Comparison of ENCODE assay signal across 15 cellular contexts in the genomic region with DNA sequence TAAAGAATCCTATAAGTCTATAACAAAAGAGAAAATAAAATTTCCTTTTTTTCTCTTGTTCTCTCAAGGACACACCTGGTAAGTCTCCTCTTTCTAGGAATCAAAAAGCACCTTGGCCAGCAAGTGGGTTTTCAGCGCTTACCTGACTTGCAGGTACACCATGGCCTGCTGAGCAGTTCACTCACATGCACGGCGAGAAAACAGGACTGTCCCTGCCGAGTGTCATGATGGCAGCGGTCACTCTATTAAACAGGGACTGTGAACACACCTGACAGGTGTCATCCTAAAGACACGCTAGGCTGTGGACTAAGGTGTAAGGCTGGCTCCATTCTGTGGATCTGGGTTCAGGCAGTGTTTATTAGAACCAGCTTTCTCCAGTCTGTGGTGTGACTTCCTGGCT.
DNase-seq lines count a peak whose midpoint lies in the region; ATAC-seq and TF ChIP-seq lines count a peak whose summit lies in the region.
"Had no signal": no experiment of that assay in that cellular context is flagged by ENCODE, and none has a peak within 500 bp of the region (broad histone marks: within the 10 kb centered on the region; RNA-seq: fewer than 3 reads in every experiment).

No MANE protein-coding gene starts in this region.

- H3K27me3 Mint-ChIP-seq in stimulated activated memory B cell treated with anti-CD40 and anti-IgM and Interleukin-4, amounts not matched to agents 10 μg/mL and 1 μg/mL and 100 μg/mL, for 72 hours, result no peaks in the 10 kb centered on the region
- no peaks in the 10 kb centered on the region for H3K27me3 Mint-ChIP-seq in activated CD4-positive, alpha-beta T cell treated with anti-CD3 and anti-CD28 coated beads, Interleukin-2, amount 10 ng/mL, durations not matched to agents 24 days and 14 days

- no peak for TF ChIP-seq CTCF in dorsolateral prefrontal cortex (IDR thresholded peaks at IDR 0.05 in 54 of 56, conservative IDR thresholded peaks at IDR 0.05 in 2 of 56; ENCODE audit: low read depth in 1 of 56, partially characterized antibody in 56 of 56)

- no peak overlapping the region for H3K27ac ChIP-seq in dorsolateral prefrontal cortex
- H3K27ac ChIP-seq: BLaER1, GM23248 had no signal

- H3K4me1 Mint-ChIP-seq in stimulated activated memory B cell treated with anti-CD40 and anti-IgM and Interleukin-4, amounts not matched to agents 10 μg/mL and 1 μg/mL and 100 μg/mL, for 72 hours, result no peaks in the 10 kb centered on the region
- no peaks in the 10 kb centered on the region for H3K4me1 Mint-ChIP-seq in activated CD4-positive, alpha-beta T cell treated with anti-CD3 and anti-CD28 coated beads, Interleukin-2, amount 10 ng/mL, durations not matched to agents 24 days and 14 days
- H3K4me1 Mint-ChIP-seq: CD8-positive, alpha-beta memory T cell had no signal

- peaks cover 0 to 7% (median 0%) of the 10 kb centered on the region in 45 donors for H3K27me3 ChIP-seq in dorsolateral prefrontal cortex

- no peak overlapping the region for H3K4me3 ChIP-seq in dorsolateral prefrontal cortex
- H3K4me3 ChIP-seq: BLaER1, GM23248 had no signal

- peaks cover 5% of the 10 kb centered on the region for H3K9me3 Mint-ChIP-seq in stimulated activated memory B cell treated with anti-CD40 and anti-IgM and Interleukin-4, amounts not matched to agents 10 μg/mL and 1 μg/mL and 100 μg/mL, for 72 hours
- no peaks in the 10 kb centered on the region for H3K9me3 Mint-ChIP-seq in activated CD4-positive, alpha-beta T cell treated with anti-CD3 and anti-CD28 coated beads, Interleukin-2, amount 10 ng/mL, durations not matched to agents 24 days and 14 days

- no peak overlapping the region for H3K4me3 Mint-ChIP-seq in stimulated activated memory B cell treated with anti-CD40 and anti-IgM and Interleukin-4, amounts not matched to agents 10 μg/mL and 1 μg/mL and 100 μg/mL, for 72 hours
- no peak overlapping the region for H3K4me3 Mint-ChIP-seq in activated CD4-positive, alpha-beta T cell treated with anti-CD3 and anti-CD28 coated beads, Interleukin-2, amount 10 ng/mL, durations not matched to agents 24 days and 14 days
- H3K4me3 Mint-ChIP-seq: CD8-positive, alpha-beta memory T cell had no signal

- ATAC-seq in sciatic nerve (no peak), GM19023 (IDR thresholded peaks at IDR 0.05; ENCODE audit: unreplicated experiment) (no peak)
- ATAC-seq in stimulated activated memory B cell treated with anti-CD40 and anti-IgM and Interleukin-4, amounts not matched to agents 10 μg/mL and 1 μg/mL and 100 μg/mL, for 72 hours, result no peak

- intact Hi-C loops in dorsolateral prefrontal cortex (cut with DNase I) (no loop called here), sciatic nerve (cut with DNase I) (no loop called here)
- intact Hi-C loops in activated CD4-positive, alpha-beta T cell treated with anti-CD3 and anti-CD28 coated beads, Interleukin-2, amount 10 ng/mL, durations not matched to agents 24 days and 14 days (cut with micrococcal nuclease), result no loop called here

- DNase-seq in activated CD8-positive, alpha-beta memory T cell treated with anti-CD3 and anti-CD28 coated beads, Interleukin-2, amount 50 U/mL, for 48 hours, result peak; percentile 10
- no peak for DNase-seq in activated CD8-positive, alpha-beta memory T cell treated with anti-CD3 and anti-CD28 coated beads for 24 hours
- DNase-seq in dorsolateral prefrontal cortex (peak in 6 of 10 donors; percentile 0 to 32 (median 15)), sciatic nerve (ENCODE audit: low spot score) (peak; percentile 28)
- DNase-seq in activated CD4-positive, alpha-beta T cell treated with anti-CD3 and anti-CD28 coated beads, Interleukin-2, amount 10 ng/mL, durations not matched to agents 24 days and 14 days, result no peak
- DNase-seq: 8988T; AML-193; CD8-positive, alpha-beta memory T cell; DND-41; GF-D8; GM23248; IMR-90 had no signal

- no peak overlapping the region for H3K27ac Mint-ChIP-seq in stimulated activated memory B cell treated with anti-CD40 and anti-IgM and Interleukin-4, amounts not matched to agents 10 μg/mL and 1 μg/mL and 100 μg/mL, for 72 hours
- no peak overlapping the region for H3K27ac Mint-ChIP-seq in activated CD4-positive, alpha-beta T cell treated with anti-CD3 and anti-CD28 coated beads, Interleukin-2, amount 10 ng/mL, durations not matched to agents 24 days and 14 days
- H3K27ac Mint-ChIP-seq: CD8-positive, alpha-beta memory T cell had no signal

- no peaks in the 10 kb centered on the region for H3K36me3 Mint-ChIP-seq in stimulated activated memory B cell treated with anti-CD40 and anti-IgM and Interleukin-4, amounts not matched to agents 10 μg/mL and 1 μg/mL and 100 μg/mL, for 72 hours
- no peaks in the 10 kb centered on the region for H3K36me3 Mint-ChIP-seq in activated CD4-positive, alpha-beta T cell treated with anti-CD3 and anti-CD28 coated beads, Interleukin-2, amount 10 ng/mL, durations not matched to agents 24 days and 14 days (ENCODE audit: low read depth)
- H3K36me3 Mint-ChIP-seq: CD8-positive, alpha-beta memory T cell had no signal

Comparison
In these comparisons a context has a peak if more than half of its experiments do, and no peak if none do; other contexts are left out.
1. DNase-seq: peak in activated CD8-positive, alpha-beta memory T cell treated with anti-CD3 and anti-CD28 coated beads, Interleukin-2, amount 50 U/mL, for 48 hours (single experiment), dorsolateral prefrontal cortex (6 of 10) and sciatic nerve (single experiment); none in activated CD8-positive, alpha-beta memory T cell treated with anti-CD3 and anti-CD28 coated beads for 24 hours (single experiment) and activated CD4-positive, alpha-beta T cell treated with anti-CD3 and anti-CD28 coated beads, Interleukin-2, amount 10 ng/mL, durations not matched to agents 24 days and 14 days (single experiment).